ENCODE assay signal across 1 cellular context in the genomic region with DNA sequence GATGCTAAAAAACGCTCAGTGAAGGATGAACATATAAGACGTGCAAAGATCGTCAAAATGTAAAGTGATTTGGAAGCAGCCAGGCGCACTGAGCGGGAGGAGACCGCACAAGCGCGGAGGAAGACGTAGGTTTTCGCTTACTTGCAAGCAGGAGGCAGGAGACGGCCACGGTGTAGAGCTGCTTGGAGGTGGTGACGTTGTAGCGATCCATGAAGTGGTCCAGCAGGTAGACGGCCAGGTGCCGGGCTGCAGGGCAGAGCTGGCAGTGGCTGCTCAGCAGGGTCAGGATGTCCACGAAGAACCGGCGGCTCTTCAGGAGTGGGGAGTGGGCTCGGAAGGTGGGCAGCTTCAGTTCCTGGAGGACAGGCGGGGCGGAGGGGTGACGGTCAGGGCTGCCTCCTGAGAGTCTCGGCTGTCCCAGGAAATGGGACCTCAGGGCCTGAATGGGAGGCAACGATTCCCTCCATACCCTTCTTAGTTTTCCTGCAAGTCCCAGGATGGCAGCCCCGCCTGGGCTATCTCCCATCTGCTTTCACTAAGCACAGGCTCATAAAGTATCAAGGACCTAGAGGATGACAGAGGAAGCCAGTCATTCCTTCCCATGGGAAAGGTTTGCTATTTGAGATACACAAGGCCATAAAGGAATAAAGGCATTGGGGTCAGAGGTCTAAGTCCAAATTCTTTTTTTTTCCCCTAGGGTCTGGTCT.
TF ChIP-seq lines count a peak whose summit lies in the region.

No MANE protein-coding gene starts in this region.

TF ChIP-seq in K562, 482 proteins besides CTCF, POLR2A, EP300 and RAD21 (continued from another document):
- no peak for TF ChIP-seq KDM4B (IDR thresholded peaks at IDR 0.05; ENCODE audit: borderline replicate concordance in 2 of 2, low read depth in 1 of 2)
- TF ChIP-seq ZNF75A (CRISPR knock-in tag; IDR thresholded peaks at IDR 0.05): no peak
